ENCODE assay signal across 17 cellular contexts in genomic region chr12:25835385-25835784, GRCh38.
A peak's percentile ranks its signal among the peaks of the same experiment; 100 is the strongest.
DNase-seq lines count a peak whose midpoint lies in the region; ATAC-seq, FAIRE-seq and TF ChIP-seq lines count a peak whose summit lies in the region.
"Had no signal": no experiment of that assay in that cellular context is flagged by ENCODE, and none has a peak within 500 bp of the region (broad histone marks: within the 10 kb centered on the region; RNA-seq: fewer than 3 reads in every experiment).

No MANE protein-coding gene starts in this region.

- no peaks in the 10 kb centered on the region for H3K4me1 Mint-ChIP-seq in mesothelial cell of epicardium
- H3K4me1 Mint-ChIP-seq: CD14-positive monocyte; CD4-positive, alpha-beta memory T cell had no signal

- ATAC-seq in A549 (no peak), SK-N-SH treated with all-trans-retinoic acid at 6 μM for 48 hours (no peak)

- H3K9me3 ChIP-seq in A549 (peaks cover 3% of the 10 kb centered on the region; the same call in 1 of the 3 replicates), OCI-LY3 (ENCODE audit: insufficient read depth, low read length) (no peaks in the 10 kb centered on the region), stomach (no peaks in the 10 kb centered on the region)
- H3K9me3 ChIP-seq: BLaER1, HAP-1 had no signal

- H2BK15ac ChIP-seq in mesendoderm (replicated peaks; ENCODE audit: low read depth), result no peak overlapping the region

- H3K27ac Mint-ChIP-seq in mesothelial cell of epicardium, result no peak overlapping the region
- H3K27ac Mint-ChIP-seq: CD14-positive monocyte; CD4-positive, alpha-beta memory T cell had no signal

- no peaks in the 10 kb centered on the region for H3K79me1 ChIP-seq in mesendoderm (ENCODE audit: low read length)

- peaks cover 17% of the 10 kb centered on the region for H3K9me3 Mint-ChIP-seq in mesothelial cell of epicardium
- H3K9me3 Mint-ChIP-seq: CD4-positive, alpha-beta memory T cell had no signal

- H3K4me2 ChIP-seq in A549, result no peak overlapping the region
- H3K4me2 ChIP-seq in OCI-LY3 (ENCODE audit: low read length), result no peak overlapping the region
- H3K4me2 ChIP-seq in mesendoderm (ENCODE audit: low read length), result no peak overlapping the region
- H3K4me2 ChIP-seq: BLaER1 had no signal

- H3K36me3 ChIP-seq in OCI-LY3 (replicated peaks; ENCODE audit: low read depth, low read length) (no peaks in the 10 kb centered on the region), mesendoderm (ENCODE audit: control insufficient read depth, insufficient read depth, low read length) (no peaks in the 10 kb centered on the region), stomach (no peaks in the 10 kb centered on the region)
- H3K36me3 ChIP-seq: BLaER1, HAP-1 had no signal

- CTCF ChIA-PET in A549 (lab: Yijun Ruan, JAX), result interaction anchor here (0.6 kb wide), 1 partner anchor 14 kb away, joined by 3 read pairs; no protein-coding TSS in a partner anchor

- intact Hi-C loops in stomach (cut with DNase I; ENCODE audit: low total_unique reads), result no loop called here

- H3K23ac ChIP-seq in mesendoderm (ENCODE audit: low read length), result no peak overlapping the region

- TF ChIP-seq CTCF in A549 (IDR thresholded peaks at IDR 0.05) (no peak), OCI-LY3 (IDR thresholded peaks at IDR 0.05; ENCODE audit: low read depth, low read length) (no peak), mesothelial cell of epicardium (IDR thresholded peaks at IDR 0.05; ENCODE audit: unreplicated experiment) (no peak), stomach (IDR thresholded peaks at IDR 0.05) (no peak)

- H3K4me3 ChIP-seq in A549 (no peak overlapping the region), OCI-LY3 (ENCODE audit: low read length) (no peak overlapping the region), mesendoderm (ENCODE audit: low read length) (no peak overlapping the region), stomach (no peak overlapping the region)
- H3K4me3 ChIP-seq: BLaER1, GM23248, HAP-1 had no signal

- WGBS in A549 (ENCODE audit: missing lambda C conversion rate), result 66% methylated on average over 1 of the region's 1 CpG
- WGBS in mesendoderm (ENCODE audit: extremely low coverage, insufficient coverage, low lambda C conversion rate), result no CpG with 5 or more reads among the region's 1 CpG
- 81 to 96% (median 88%) methylated on average over 1 of the region's 1 CpG for WGBS in stomach, 5 donors

- H3K27ac ChIP-seq in A549 (no peak overlapping the region), OCI-LY3 (ENCODE audit: low read length) (no peak overlapping the region), mesendoderm (ENCODE audit: low read depth, low read length) (no peak overlapping the region), stomach (no peak overlapping the region)
- H3K27ac ChIP-seq: BLaER1, GM23248, HL-60 had no signal

- no peaks in the 10 kb centered on the region for H3K27me3 ChIP-seq in OCI-LY3 (ENCODE audit: low read depth, low read length)
- no peaks in the 10 kb centered on the region for H3K27me3 ChIP-seq in mesendoderm (ENCODE audit: insufficient read depth, low read length, poor library complexity)
- H3K27me3 ChIP-seq in stomach, result no peaks in the 10 kb centered on the region
- H3K27me3 ChIP-seq: BLaER1 had no signal

- POLR2A ChIA-PET in A549 (lab: Yijun Ruan, JAX), result no interaction called here

- no peak overlapping the region for H3K18ac ChIP-seq in mesendoderm (ENCODE audit: low read length)

- H3K9ac ChIP-seq in OCI-LY3 (ENCODE audit: low read length) (no peak overlapping the region), mesendoderm (ENCODE audit: low read length) (no peak overlapping the region)
- H3K9ac ChIP-seq: BLaER1, GM23248 had no signal

- H4K5ac ChIP-seq in mesendoderm (ENCODE audit: low read length), result no peak overlapping the region

- peak overlapping the region; percentile 17; the same call in 1 of the 2 replicates for H2AFZ ChIP-seq in OCI-LY3 (ENCODE audit: low read depth, low read length)
- H2AFZ ChIP-seq: GM23248 had no signal

- TF ChIP-seq RAD21 in A549 (conservative IDR thresholded peaks at IDR 0.05 in 1 of 2, IDR thresholded peaks at IDR 0.05 in 1 of 2), result no peak

- no peak overlapping the region for H4K8ac ChIP-seq in mesendoderm (ENCODE audit: low read depth, low read length)

- H3K79me2 ChIP-seq in OCI-LY3 (ENCODE audit: low read length), result no peaks in the 10 kb centered on the region
- H3K79me2 ChIP-seq in mesendoderm (ENCODE audit: control insufficient read depth, insufficient read depth, low read length), result no peaks in the 10 kb centered on the region

- no peak overlapping the region for H3K4me3 Mint-ChIP-seq in mesothelial cell of epicardium
- H3K4me3 Mint-ChIP-seq: CD14-positive monocyte; CD4-positive, alpha-beta memory T cell had no signal

- DNase-seq in A549 (ENCODE audit: low read depth in 1 of 2, low spot score in 1 of 2) (no peak), mesendoderm (peak; percentile 49), NCI-H1694 treated with DMSO at 0.1 percent for 48 hours (lab: John Stamatoyannopoulos, UW) (no peak), mesothelial cell of epicardium (ENCODE audit: low spot score in 2 of 2, unreplicated experiment in 2 of 2) (no peak), stomach (no peak)
- DNase-seq: CD4-positive, alpha-beta memory T cell; DMS153; DMS79; GDM1; GM23248 had no signal

- FAIRE-seq in A549 (lab: Jason Lieb, UNC), result peak; percentile 74
- FAIRE-seq: A204.1 had no signal

- peaks cover 8% of the 10 kb centered on the region; the same call in 2 of the 3 replicates for H3K4me1 ChIP-seq in A549
- no peaks in the 10 kb centered on the region for H3K4me1 ChIP-seq in OCI-LY3 (ENCODE audit: low read length)
- H3K4me1 ChIP-seq in mesendoderm (ENCODE audit: control insufficient read depth, low read depth, low read length), result no peaks in the 10 kb centered on the region
- H3K4me1 ChIP-seq in stomach, result no peaks in the 10 kb centered on the region
- H3K4me1 ChIP-seq: BLaER1 had no signal

- no peaks in the 10 kb centered on the region for H4K20me1 ChIP-seq in OCI-LY3 (ENCODE audit: insufficient read depth, low read length)
- H4K20me1 ChIP-seq: BLaER1 had no signal

- no peak for TF ChIP-seq EP300 in A549 (IDR thresholded peaks at IDR 0.05)
- no peak for TF ChIP-seq EP300 in stomach (IDR thresholded peaks at IDR 0.05)

- no peaks in the 10 kb centered on the region for H3K27me3 Mint-ChIP-seq in mesothelial cell of epicardium (ENCODE audit: low read depth)
- H3K27me3 Mint-ChIP-seq: CD4-positive, alpha-beta memory T cell had no signal

- no peak overlapping the region for H3K4ac ChIP-seq in mesendoderm (ENCODE audit: low read depth, low read length)

- no peak overlapping the region for H2BK5ac ChIP-seq in mesendoderm (ENCODE audit: low read length)

- TF ChIP-seq POLR2A in A549 (IDR thresholded peaks at IDR 0.05; ENCODE audit: low read length) (no peak), stomach (IDR thresholded peaks at IDR 0.05) (no peak)

- H3K56ac ChIP-seq in mesendoderm (ENCODE audit: low read length), result no peak overlapping the region

- no peak overlapping the region for H2AK5ac ChIP-seq in mesendoderm (ENCODE audit: low read length)

- peaks cover 1% of the 10 kb centered on the region for H3K36me3 Mint-ChIP-seq in mesothelial cell of epicardium
- H3K36me3 Mint-ChIP-seq: CD14-positive monocyte; CD4-positive, alpha-beta memory T cell had no signal

- no peak overlapping the region for H2BK120ac ChIP-seq in mesendoderm (ENCODE audit: low read depth, low read length)

TF ChIP-seq in A549, 52 proteins besides CTCF, POLR2A, EP300 and RAD21:
- TF ChIP-seq RARB (CRISPR knock-in tag; IDR thresholded peaks at IDR 0.05), result no peak
- TF ChIP-seq FOXS1 (CRISPR knock-in tag; IDR thresholded peaks at IDR 0.05), result no peak
- no peak for TF ChIP-seq HOXA7 (CRISPR knock-in tag; IDR thresholded peaks at IDR 0.05)
- no peak for TF ChIP-seq NR3C1 (IDR thresholded peaks at IDR 0.05)
- no peak for TF ChIP-seq HOXB13 (CRISPR knock-in tag; IDR thresholded peaks at IDR 0.05; ENCODE audit: low read depth)

TF ChIP-seq in SK-N-SH treated with all-trans-retinoic acid at 6 μM for 48 hours, 23 proteins besides CTCF, POLR2A, EP300 and RAD21:
- TF ChIP-seq CSRNP3 (CRISPR knock-in tag; IDR thresholded peaks at IDR 0.05), result no peak
- TF ChIP-seq ISL1 (CRISPR knock-in tag; IDR thresholded peaks at IDR 0.05), result peak; percentile 53; the same call in 1 of the 2 replicates
